In the genomic region with DNA sequence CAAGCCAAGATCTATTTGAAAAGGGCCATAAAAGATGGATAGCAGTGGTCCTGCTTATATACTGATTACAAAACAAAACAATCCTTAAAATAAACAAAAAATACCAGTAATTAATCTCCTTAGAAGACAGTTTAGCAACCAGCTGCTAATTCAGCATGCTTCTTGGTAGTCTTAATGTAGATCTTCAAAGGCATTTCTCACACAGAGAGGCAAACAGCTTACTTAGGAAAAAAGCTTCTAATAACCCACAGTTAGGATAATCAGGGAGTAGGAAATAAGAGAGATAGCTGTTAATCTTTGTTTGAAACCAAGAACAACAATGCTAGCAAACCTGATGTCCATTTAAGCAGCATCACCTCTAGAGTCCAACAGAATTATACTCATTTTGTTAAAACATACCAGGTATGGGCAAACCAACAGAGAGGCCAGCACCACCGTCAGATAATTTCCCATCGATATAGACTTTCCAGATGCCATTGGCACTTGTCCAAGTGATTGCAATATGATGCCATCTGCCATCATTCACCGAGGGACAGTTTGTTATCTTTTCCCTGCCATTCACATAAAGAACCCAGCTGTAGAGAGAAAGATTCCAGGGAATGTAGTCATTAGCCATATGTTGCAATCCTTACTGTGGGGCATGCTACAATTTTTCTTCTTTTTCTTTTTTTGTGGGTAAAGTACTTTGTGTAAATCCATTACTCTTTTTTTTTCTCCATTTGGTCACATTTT, we compare ENCODE assay signal across 14 cellular contexts.
DNase-seq lines count a peak whose midpoint lies in the region; ATAC-seq and TF ChIP-seq lines count a peak whose summit lies in the region.
"Had no signal": no experiment of that assay in that cellular context is flagged by ENCODE, and none has a peak within 500 bp of the region (broad histone marks: within the 10 kb centered on the region; RNA-seq: fewer than 3 reads in every experiment).

No MANE protein-coding gene starts in this region.

- H3K27me3 ChIP-seq in BJ (ENCODE audit: control insufficient read depth, insufficient read depth, low read length), result no peaks in the 10 kb centered on the region
- no peaks in the 10 kb centered on the region for H3K27me3 ChIP-seq in SJCRH30
- H3K27me3 ChIP-seq in gastroesophageal sphincter, result no peaks in the 10 kb centered on the region
- H3K27me3 ChIP-seq: dorsolateral prefrontal cortex had no signal

- 18 to 39% methylated on average over 3 of the region's 3 CpGs for WGBS in gastroesophageal sphincter (ENCODE audit: low coverage in 1 of 2), 2 donors
- WGBS in lower leg skin, 2 donors, result 22 to 30% methylated on average over 3 of the region's 3 CpGs

- DNase-seq in BJ (ENCODE audit: low read depth) (peak; percentile 35), LHCN-M2 (ENCODE audit: low read depth) (peak; percentile 92), SJCRH30 (peak; percentile 7 to 26), lower leg skin (ENCODE audit: low spot score in 2 of 2) (no peak)
- DNase-seq in activated CD4-positive, alpha-beta T cell treated with anti-CD3 and anti-CD28 coated beads, Interleukin-2, amount 50 U/mL, for 4 hours, result no peak
- DNase-seq: Calu3; dorsolateral prefrontal cortex; stimulated activated CD8-positive, alpha-beta memory T cell treated with anti-CD3 and anti-CD28 coated beads, Interleukin-4, amount 100 ng/mL, for 48 hours; T-helper 17 cell had no signal

- H3K4me3 ChIP-seq in BJ (ENCODE audit: low read depth, low read length), result no peak overlapping the region
- no peak overlapping the region for H3K4me3 ChIP-seq in SJCRH30
- H3K4me3 ChIP-seq in gastroesophageal sphincter, result no peak overlapping the region
- H3K4me3 ChIP-seq in lower leg skin (ENCODE audit: low read depth, poor library complexity, severe bottlenecking), result no peak overlapping the region
- H3K4me3 ChIP-seq: dorsolateral prefrontal cortex, HAP-1 had no signal

- TF ChIP-seq CTCF in BJ (IDR thresholded peaks at IDR 0.05; ENCODE audit: insufficient read depth, low read depth, low read length), result no peak
- TF ChIP-seq CTCF in gastroesophageal sphincter (IDR thresholded peaks at IDR 0.05), result no peak
- TF ChIP-seq CTCF in lower leg skin (IDR thresholded peaks at IDR 0.05), result no peak

- H3K36me3 ChIP-seq in BJ (ENCODE audit: control insufficient read depth, insufficient read depth, low read length) (peaks cover 12% of the 10 kb centered on the region), SJCRH30 (no peaks in the 10 kb centered on the region), gastroesophageal sphincter (peaks cover 3 to 32% of the 10 kb centered on the region in 2 donors)
- H3K36me3 ChIP-seq: HAP-1 had no signal

- CTCF ChIA-PET in BJ (lab: Yijun Ruan, JAX), result interaction anchor here (1.1 to 1.3 kb wide), 3 partner anchors 97 to 180 kb away, joined by 3 to 4 read pairs (median 3); no protein-coding TSS in a partner anchor

- TF ChIP-seq POLR2A in gastroesophageal sphincter (IDR thresholded peaks at IDR 0.05), result no peak
- TF ChIP-seq POLR2A in lower leg skin (IDR thresholded peaks at IDR 0.05), result no peak

- ATAC-seq in gastroesophageal sphincter, result peak; percentile 47
- ATAC-seq in HG02840 (IDR thresholded peaks at IDR 0.05; ENCODE audit: low FRiP score, unreplicated experiment), result no peak
- ATAC-seq in HG03039 (IDR thresholded peaks at IDR 0.05; ENCODE audit: unreplicated experiment), result no peak
- ATAC-seq: T-helper 17 cell had no signal

- H3K9me3 ChIP-seq in SJCRH30 (replicated peaks), result 0 out of 2 replicates have a peak, but pooled peaks cover 3% of the 10 kb centered on the region
- peaks cover 0 to 5% (median 0%) of the 10 kb centered on the region in 3 donors for H3K9me3 ChIP-seq in gastroesophageal sphincter
- H3K9me3 ChIP-seq: HAP-1 had no signal

- H3K4me1 ChIP-seq in SJCRH30, result peaks cover 7% of the 10 kb centered on the region; the same call in 1 of the 2 replicates
- no peaks in the 10 kb centered on the region for H3K4me1 ChIP-seq in gastroesophageal sphincter
- H3K4me1 ChIP-seq: HAP-1, parathyroid adenoma had no signal

- POLR2A ChIA-PET in BJ (lab: Charles Lee), result interaction anchor here (0.8 kb wide), 1 partner anchor 78 kb away, joined by 5 read pairs; no protein-coding TSS in a partner anchor

- no peak for TF ChIP-seq EP300 in gastroesophageal sphincter (IDR thresholded peaks at IDR 0.05)

- H3K27ac ChIP-seq in SJCRH30 (no peak overlapping the region), gastroesophageal sphincter (no peak overlapping the region)
- H3K27ac ChIP-seq: parathyroid adenoma had no signal

- intact Hi-C loops in lower leg skin (cut with DNase I; ENCODE audit: low total_unique reads), result no loop called here

Comparison
In these comparisons a context has a peak if more than half of its experiments do, and no peak if none do; other contexts are left out.
1. DNase-seq: peak in BJ (single experiment), LHCN-M2 (single experiment) and SJCRH30 (2 of 2); none in lower leg skin (0 of 2) and activated CD4-positive, alpha-beta T cell treated with anti-CD3 and anti-CD28 coated beads, Interleukin-2, amount 50 U/mL, for 4 hours (0 of 2).